In genomic region chr9:12814877-12815237, GRCh38 we compare ENCODE assay signal across 2 cellular contexts.
TF ChIP-seq lines count a peak whose summit lies in the region.

No MANE protein-coding gene starts in this region.

TF ChIP-seq in HEK293, 187 proteins besides CTCF, POLR2A, EP300 and RAD21 (continued from another document):
- TF ChIP-seq PRDM4 (tag by site-specific recombination; IDR thresholded peaks at IDR 0.05) = 0 out of 2 replicates have a peak, but pooled peaks have one; percentile 6

TF ChIP-seq in HepG2, 621 proteins besides CTCF, POLR2A, EP300 and RAD21 (continued from another document):
- TF ChIP-seq RNF219 (CRISPR knock-in tag; IDR thresholded peaks at IDR 0.05) = no peak
- no peak for TF ChIP-seq ZNF33B (CRISPR knock-in tag; IDR thresholded peaks at IDR 0.05)
- no peak for TF ChIP-seq PCBP2 (optimal IDR thresholded peaks at IDR 0.05; ENCODE audit: low read depth, low read length, poor library complexity, severe bottlenecking)
- TF ChIP-seq RFX1 (IDR thresholded peaks at IDR 0.05) = no peak
